Comparison of ENCODE assay signal across 1 cellular context in the genomic region with DNA sequence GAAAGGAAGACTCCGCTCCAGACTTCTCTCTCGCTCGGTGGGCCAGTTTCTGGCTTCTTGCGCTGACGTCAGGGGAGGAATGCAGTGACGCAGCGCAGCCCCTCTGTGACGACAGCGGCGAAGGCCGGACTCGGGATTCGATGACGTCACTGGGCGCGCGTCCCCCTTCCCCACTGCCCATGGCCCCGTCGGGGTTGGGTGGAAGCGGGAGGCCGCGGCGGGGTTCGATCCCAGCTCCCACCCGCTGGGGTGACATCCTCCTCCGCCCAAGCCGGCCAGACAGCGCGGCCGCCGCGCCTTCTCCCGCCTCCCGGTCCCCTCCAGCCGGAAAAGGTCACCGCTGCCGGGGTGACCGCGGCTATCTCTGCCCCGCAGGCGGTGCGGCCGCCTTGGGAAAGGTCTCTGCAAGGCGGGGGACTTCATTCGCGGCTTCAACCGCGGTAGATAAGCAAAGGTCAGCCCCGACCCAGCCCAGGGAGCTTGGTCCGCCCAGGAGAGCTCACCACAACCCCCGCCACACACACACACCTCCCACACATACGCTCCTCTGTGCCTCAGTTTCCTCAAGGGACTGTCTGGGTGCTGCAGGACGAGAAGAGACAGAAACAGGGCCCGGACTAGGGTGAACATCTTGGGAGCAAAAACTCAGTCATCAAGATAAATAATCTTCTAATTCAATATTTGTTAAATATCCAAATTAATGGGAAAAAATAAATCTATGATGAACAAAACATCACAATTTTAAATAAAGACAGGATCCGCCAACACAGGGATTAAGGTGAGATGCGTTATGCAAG.
TF ChIP-seq lines count a peak whose summit lies in the region.

No MANE protein-coding gene starts in this region.

TF ChIP-seq in K562, 482 proteins besides CTCF, POLR2A, EP300 and RAD21 (continued from another document and continues in another):
- TF ChIP-seq C11orf30 (IDR thresholded peaks at IDR 0.05; ENCODE audit: low read depth) (peak; percentile 35; the same call in 1 of the 2 replicates), TGIF2 (CRISPR knock-in tag; IDR thresholded peaks at IDR 0.05) (no peak), IRF2 (CRISPR knock-in tag; IDR thresholded peaks at IDR 0.05) (no peak), RBBP5 (IDR thresholded peaks at IDR 0.05; ENCODE audit: borderline replicate concordance, insufficient read depth, low read length, poor library complexity, severe bottlenecking) (peak; percentile 80), MYC (IDR thresholded peaks at IDR 0.05; ENCODE audit: low read depth, low read length) (peak; percentile 84), MYC (CRISPR knock-in tag; IDR thresholded peaks at IDR 0.05; ENCODE audit: borderline replicate concordance, low read depth) (peak; percentile 80; the same call in 1 of the 2 replicates), EP400 (IDR thresholded peaks at IDR 0.05) (peak; percentile 90), ZNF124 (CRISPR knock-in tag; IDR thresholded peaks at IDR 0.05) (no peak), SRSF9 (IDR thresholded peaks at IDR 0.05; ENCODE audit: borderline replicate concordance, low read depth, low read length) (no peak), CREM (IDR thresholded peaks at IDR 0.05; ENCODE audit: low read depth) (peak; percentile 99), L3MBTL2 (IDR thresholded peaks at IDR 0.05) (peak; percentile 68; the same call in 1 of the 2 replicates), BRCA1 (IDR thresholded peaks at IDR 0.05) (no peak), BRCA1 (CRISPR knock-in tag; IDR thresholded peaks at IDR 0.05) (no peak), ZBTB8A (IDR thresholded peaks at IDR 0.05; ENCODE audit: partially characterized antibody) (no peak), ZNF197 (CRISPR knock-in tag; IDR thresholded peaks at IDR 0.05; ENCODE audit: low read depth) (peak; percentile 65; the same call in 1 of the 2 replicates), CHD1 (IDR thresholded peaks at IDR 0.05; ENCODE audit: low read length) (peak; percentile 59), JUN (IDR thresholded peaks at IDR 0.05; ENCODE audit: borderline replicate concordance, low read depth, low read length) (peak; percentile 92), JUN (CRISPR knock-in tag; IDR thresholded peaks at IDR 0.05; ENCODE audit: borderline replicate concordance) (0 out of 2 replicates have a peak, but pooled peaks have one; percentile 88), ZNF165 (CRISPR knock-in tag; IDR thresholded peaks at IDR 0.05; ENCODE audit: borderline replicate concordance) (0 out of 2 replicates have a peak, but pooled peaks have one; percentile 66), ZFPM2 (CRISPR knock-in tag; IDR thresholded peaks at IDR 0.05) (no peak), SOX6 (IDR thresholded peaks at IDR 0.05) (peak; percentile 97), CEBPG (CRISPR knock-in tag; IDR thresholded peaks at IDR 0.05) (peak; percentile 7), CEBPG (tag; conservative IDR thresholded peaks at IDR 0.05 in 1 of 2, IDR thresholded peaks at IDR 0.05 in 1 of 2) (no peak; a peak in 1 of 4 replicates), TAF9B (IDR thresholded peaks at IDR 0.05; ENCODE audit: partially characterized antibody) (peak; percentile 70), TRIM24 (IDR thresholded peaks at IDR 0.05) (peak; percentile 92 to 95), PTTG1 (tag; IDR thresholded peaks at IDR 0.05; ENCODE audit: low read depth) (no peak), ZNF384 (IDR thresholded peaks at IDR 0.05; ENCODE audit: low read depth, low read length) (peak; percentile 3; the same call in 1 of the 2 replicates), PCBP1 (IDR thresholded peaks at IDR 0.05; ENCODE audit: low read depth, low read length, poor library complexity, severe bottlenecking) (peak; percentile 96), CC2D1A (IDR thresholded peaks at IDR 0.05) (peak; percentile 86; the same call in 1 of the 2 replicates), HMG20A (CRISPR knock-in tag; conservative IDR thresholded peaks at IDR 0.05) (no peak), STAT5A (IDR thresholded peaks at IDR 0.05; ENCODE audit: borderline replicate concordance, low read length) (peak; percentile 87), FOXP1 (CRISPR knock-in tag; IDR thresholded peaks at IDR 0.05) (peak; percentile 89), U2AF1 (optimal IDR thresholded peaks at IDR 0.05; ENCODE audit: low read depth, low read length) (peak; percentile 78), ZNF583 (CRISPR knock-in tag; IDR thresholded peaks at IDR 0.05) (peak; percentile 66; the same call in 1 of the 2 replicates), ZNF134 (CRISPR knock-in tag; conservative IDR thresholded peaks at IDR 0.05) (no peak), HSF4 (CRISPR knock-in tag; IDR thresholded peaks at IDR 0.05; ENCODE audit: borderline replicate concordance) (no peak), IFI16 (CRISPR knock-in tag; IDR thresholded peaks at IDR 0.05) (no peak), KDM5B (IDR thresholded peaks at IDR 0.05; ENCODE audit: insufficient replicate concordance, low read depth, low read length) (peak; percentile 55), RCOR1 (IDR thresholded peaks at IDR 0.05; ENCODE audit: borderline replicate concordance in 1 of 2, low read depth in 2 of 2, low read length in 2 of 2) (peak; percentile 86 to 96; a peak in 3 of 4 replicates)
- TF ChIP-seq, protein P1, sequence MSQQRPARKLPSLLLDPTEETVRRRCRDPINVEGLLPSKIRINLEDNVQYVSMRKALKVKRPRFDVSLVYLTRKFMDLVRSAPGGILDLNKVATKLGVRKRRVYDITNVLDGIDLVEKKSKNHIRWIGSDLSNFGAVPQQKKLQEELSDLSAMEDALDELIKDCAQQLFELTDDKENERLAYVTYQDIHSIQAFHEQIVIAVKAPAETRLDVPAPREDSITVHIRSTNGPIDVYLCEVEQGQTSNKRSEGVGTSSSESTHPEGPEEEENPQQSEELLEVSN (IDR thresholded peaks at IDR 0.05; ENCODE audit: borderline replicate concordance in 1 of 2, extremely low read depth in 1 of 2, insufficient read depth in 1 of 2, insufficient read length in 1 of 2, low read depth in 1 of 2, low read length in 1 of 2, poor library complexity in 1 of 2, severe bottlenecking in 1 of 2), result peak; percentile 6 to 61
- TF ChIP-seq, protein P2, sequence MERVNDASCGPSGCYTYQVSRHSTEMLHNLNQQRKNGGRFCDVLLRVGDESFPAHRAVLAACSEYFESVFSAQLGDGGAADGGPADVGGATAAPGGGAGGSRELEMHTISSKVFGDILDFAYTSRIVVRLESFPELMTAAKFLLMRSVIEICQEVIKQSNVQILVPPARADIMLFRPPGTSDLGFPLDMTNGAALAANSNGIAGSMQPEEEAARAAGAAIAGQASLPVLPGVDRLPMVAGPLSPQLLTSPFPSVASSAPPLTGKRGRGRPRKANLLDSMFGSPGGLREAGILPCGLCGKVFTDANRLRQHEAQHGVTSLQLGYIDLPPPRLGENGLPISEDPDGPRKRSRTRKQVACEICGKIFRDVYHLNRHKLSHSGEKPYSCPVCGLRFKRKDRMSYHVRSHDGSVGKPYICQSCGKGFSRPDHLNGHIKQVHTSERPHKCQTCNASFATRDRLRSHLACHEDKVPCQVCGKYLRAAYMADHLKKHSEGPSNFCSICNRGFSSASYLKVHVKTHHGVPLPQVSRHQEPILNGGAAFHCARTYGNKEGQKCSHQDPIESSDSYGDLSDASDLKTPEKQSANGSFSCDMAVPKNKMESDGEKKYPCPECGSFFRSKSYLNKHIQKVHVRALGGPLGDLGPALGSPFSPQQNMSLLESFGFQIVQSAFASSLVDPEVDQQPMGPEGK (CRISPR knock-in tag; IDR thresholded peaks at IDR 0.05; ENCODE audit: borderline replicate concordance), result no peak
- TF ChIP-seq, protein P3, sequence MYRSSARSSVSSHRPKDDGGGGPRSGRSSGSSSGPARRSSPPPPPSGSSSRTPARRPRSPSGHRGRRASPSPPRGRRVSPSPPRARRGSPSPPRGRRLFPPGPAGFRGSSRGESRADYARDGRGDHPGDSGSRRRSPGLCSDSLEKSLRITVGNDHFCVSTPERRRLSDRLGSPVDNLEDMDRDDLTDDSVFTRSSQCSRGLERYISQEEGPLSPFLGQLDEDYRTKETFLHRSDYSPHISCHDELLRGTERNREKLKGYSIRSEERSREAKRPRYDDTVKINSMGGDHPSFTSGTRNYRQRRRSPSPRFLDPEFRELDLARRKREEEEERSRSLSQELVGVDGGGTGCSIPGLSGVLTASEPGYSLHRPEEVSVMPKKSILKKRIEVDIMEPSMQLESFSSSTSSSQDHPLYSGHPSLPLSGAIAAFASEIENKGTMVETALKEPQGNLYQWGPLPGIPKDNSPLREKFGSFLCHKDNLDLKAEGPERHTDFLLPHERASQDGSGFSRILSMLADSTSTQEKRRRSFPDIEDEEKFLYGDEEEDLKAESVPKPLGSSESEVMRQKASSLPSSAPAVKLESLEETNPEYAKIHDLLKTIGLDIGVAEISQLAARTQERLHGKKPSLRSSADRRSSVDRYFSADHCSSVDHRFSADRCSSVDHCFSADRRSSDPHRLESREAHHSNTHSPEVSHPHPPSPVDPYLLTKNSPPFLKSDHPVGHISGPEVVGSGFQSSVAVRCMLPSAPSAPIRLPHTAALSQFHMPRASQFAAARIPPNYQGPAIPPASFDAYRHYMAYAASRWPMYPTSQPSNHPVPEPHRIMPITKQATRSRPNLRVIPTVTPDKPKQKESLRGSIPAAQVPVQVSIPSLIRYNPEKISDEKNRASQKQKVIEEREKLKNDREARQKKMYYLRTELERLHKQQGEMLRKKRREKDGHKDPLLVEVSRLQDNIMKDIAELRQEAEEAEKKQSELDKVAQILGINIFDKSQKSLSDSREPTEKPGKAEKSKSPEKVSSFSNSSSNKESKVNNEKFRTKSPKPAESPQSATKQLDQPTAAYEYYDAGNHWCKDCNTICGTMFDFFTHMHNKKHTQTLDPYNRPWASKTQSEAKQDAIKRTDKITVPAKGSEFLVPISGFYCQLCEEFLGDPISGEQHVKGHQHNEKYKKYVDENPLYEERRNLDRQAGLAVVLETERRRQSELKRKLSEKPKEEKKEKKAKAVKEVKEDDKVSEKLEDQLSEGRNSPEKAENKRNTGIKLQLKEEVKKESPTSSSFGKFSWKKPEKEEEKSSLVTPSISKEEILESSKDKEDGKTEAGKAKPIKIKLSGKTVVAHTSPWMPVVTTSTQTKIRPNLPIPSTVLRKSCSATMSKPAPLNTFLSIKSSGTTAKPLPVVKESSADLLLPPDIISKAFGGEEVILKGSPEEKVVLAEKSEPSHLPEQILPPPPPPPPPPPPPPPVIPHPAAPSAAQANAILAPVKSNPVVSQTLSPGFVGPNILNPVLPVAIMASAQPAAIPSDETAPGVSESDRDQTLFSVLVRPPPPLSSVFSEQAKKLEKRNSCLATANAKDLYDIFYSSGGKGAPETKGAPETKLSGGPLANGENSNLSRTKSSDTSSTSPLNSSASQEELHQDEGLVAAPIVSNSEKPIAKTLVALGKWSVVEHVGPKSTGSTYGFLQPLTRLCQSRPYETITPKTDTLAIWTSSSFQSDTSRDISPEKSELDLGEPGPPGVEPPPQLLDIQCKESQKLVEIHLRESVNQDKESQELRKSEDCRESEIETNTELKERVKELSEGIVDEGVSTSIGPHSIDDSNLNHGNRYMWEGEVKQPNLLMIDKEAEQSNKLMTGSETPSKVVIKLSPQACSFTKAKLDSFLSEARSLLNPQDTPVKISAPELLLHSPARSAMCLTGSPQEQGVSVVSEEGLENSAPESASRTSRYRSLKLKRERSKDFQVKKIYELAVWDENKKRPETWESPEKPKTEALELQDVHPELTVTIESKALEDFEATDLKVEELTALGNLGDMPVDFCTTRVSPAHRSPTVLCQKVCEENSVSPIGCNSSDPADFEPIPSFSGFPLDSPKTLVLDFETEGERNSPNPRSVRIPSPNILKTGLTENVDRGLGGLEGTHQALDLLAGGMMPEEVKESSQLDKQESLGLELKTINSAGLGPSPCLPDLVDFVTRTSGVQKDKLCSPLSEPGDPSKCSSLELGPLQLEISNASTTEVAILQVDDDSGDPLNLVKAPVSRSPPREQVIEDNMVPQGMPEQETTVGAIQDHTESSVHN (IDR thresholded peaks at IDR 0.05; ENCODE audit: borderline replicate concordance in 1 of 2, low read depth in 1 of 2), result no peak
- TF ChIP-seq, protein P4, sequence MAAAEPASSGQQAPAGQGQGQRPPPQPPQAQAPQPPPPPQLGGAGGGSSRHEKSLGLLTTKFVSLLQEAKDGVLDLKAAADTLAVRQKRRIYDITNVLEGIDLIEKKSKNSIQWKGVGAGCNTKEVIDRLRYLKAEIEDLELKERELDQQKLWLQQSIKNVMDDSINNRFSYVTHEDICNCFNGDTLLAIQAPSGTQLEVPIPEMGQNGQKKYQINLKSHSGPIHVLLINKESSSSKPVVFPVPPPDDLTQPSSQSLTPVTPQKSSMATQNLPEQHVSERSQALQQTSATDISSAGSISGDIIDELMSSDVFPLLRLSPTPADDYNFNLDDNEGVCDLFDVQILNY (CRISPR knock-in tag; IDR thresholded peaks at IDR 0.05), result no peak
- TF ChIP-seq, protein P5, sequence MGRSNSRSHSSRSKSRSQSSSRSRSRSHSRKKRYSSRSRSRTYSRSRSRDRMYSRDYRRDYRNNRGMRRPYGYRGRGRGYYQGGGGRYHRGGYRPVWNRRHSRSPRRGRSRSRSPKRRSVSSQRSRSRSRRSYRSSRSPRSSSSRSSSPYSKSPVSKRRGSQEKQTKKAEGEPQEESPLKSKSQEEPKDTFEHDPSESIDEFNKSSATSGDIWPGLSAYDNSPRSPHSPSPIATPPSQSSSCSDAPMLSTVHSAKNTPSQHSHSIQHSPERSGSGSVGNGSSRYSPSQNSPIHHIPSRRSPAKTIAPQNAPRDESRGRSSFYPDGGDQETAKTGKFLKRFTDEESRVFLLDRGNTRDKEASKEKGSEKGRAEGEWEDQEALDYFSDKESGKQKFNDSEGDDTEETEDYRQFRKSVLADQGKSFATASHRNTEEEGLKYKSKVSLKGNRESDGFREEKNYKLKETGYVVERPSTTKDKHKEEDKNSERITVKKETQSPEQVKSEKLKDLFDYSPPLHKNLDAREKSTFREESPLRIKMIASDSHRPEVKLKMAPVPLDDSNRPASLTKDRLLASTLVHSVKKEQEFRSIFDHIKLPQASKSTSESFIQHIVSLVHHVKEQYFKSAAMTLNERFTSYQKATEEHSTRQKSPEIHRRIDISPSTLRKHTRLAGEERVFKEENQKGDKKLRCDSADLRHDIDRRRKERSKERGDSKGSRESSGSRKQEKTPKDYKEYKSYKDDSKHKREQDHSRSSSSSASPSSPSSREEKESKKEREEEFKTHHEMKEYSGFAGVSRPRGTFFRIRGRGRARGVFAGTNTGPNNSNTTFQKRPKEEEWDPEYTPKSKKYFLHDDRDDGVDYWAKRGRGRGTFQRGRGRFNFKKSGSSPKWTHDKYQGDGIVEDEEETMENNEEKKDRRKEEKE (IDR thresholded peaks at IDR 0.05; ENCODE audit: borderline replicate concordance in 1 of 2, control insufficient read depth in 1 of 2, low read depth in 2 of 2, low read length in 1 of 2), result peak in 1 of 2 experiments; percentile 77; a peak in 1 of 4 replicates
- TF ChIP-seq, protein P6, sequence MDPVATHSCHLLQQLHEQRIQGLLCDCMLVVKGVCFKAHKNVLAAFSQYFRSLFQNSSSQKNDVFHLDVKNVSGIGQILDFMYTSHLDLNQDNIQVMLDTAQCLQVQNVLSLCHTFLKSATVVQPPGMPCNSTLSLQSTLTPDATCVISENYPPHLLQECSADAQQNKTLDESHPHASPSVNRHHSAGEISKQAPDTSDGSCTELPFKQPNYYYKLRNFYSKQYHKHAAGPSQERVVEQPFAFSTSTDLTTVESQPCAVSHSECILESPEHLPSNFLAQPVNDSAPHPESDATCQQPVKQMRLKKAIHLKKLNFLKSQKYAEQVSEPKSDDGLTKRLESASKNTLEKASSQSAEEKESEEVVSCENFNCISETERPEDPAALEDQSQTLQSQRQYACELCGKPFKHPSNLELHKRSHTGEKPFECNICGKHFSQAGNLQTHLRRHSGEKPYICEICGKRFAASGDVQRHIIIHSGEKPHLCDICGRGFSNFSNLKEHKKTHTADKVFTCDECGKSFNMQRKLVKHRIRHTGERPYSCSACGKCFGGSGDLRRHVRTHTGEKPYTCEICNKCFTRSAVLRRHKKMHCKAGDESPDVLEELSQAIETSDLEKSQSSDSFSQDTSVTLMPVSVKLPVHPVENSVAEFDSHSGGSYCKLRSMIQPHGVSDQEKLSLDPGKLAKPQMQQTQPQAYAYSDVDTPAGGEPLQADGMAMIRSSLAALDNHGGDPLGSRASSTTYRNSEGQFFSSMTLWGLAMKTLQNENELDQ (CRISPR knock-in tag; IDR thresholded peaks at IDR 0.05; ENCODE audit: borderline replicate concordance), result no peak
